In genomic region chr2:238848566-238848940, GRCh38 we compare ENCODE assay signal across 11 cellular contexts. TPM values are rescaled to one million over a fixed set of nuclear protein-coding genes. Genes with fewer than 3 reads are reported as not detected.
DNase-seq lines count a peak whose midpoint lies in the region; ATAC-seq, FAIRE-seq and TF ChIP-seq lines count a peak whose summit lies in the region.
"Had no signal": no experiment of that assay in that cellular context is flagged by ENCODE, and none has a peak within 500 bp of the region (broad histone marks: within the 10 kb centered on the region; RNA-seq: fewer than 3 reads in every experiment).

No MANE protein-coding gene starts in this region.

- H3K27me3 ChIP-seq in astrocyte (ENCODE audit: insufficient read depth, low read length): peaks cover 3% of the 10 kb centered on the region
- peaks cover 0 to 25% of the 10 kb centered on the region in 2 donors for H3K27me3 ChIP-seq in right atrium auricular region
- no peaks in the 10 kb centered on the region for H3K27me3 ChIP-seq in ovary

- H3K9me3 ChIP-seq in astrocyte (ENCODE audit: insufficient read depth, low read depth, low read length) (no peaks in the 10 kb centered on the region), right atrium auricular region (no peaks in the 10 kb centered on the region), ovary (no peaks in the 10 kb centered on the region)

- H3K4me1 Mint-ChIP-seq in astrocyte (ENCODE audit: low read depth, unreplicated experiment): no peaks in the 10 kb centered on the region

- no peaks in the 10 kb centered on the region for H3K36me3 Mint-ChIP-seq in astrocyte (ENCODE audit: low read depth, unreplicated experiment)

- DNase-seq in AG04449 (ENCODE audit: low read depth, low spot score) (no peak), astrocyte (ENCODE audit: low read depth) (no peak), right atrium auricular region (ENCODE audit: low spot score) (peak; percentile 57), ovary (peak in 4 of 5 donors; percentile 35 to 58 (median 47)), DMS 273 (lab: John Stamatoyannopoulos, UW; ENCODE audit: unreplicated experiment) (no peak), dedifferentiated amniotic fluid mesenchymal stem cell (ENCODE audit: extremely low spot score) (no peak), NCI-H446 treated with DMSO at 0.1 percent for 48 hours (lab: John Stamatoyannopoulos, UW) (no peak)
- DNase-seq: activated T-cell treated with anti-CD3 and anti-CD28 coated beads, Interleukin-2, amount 50 U/mL, for 4 hours; AML-193; T-helper 1 cell had no signal

- peak overlapping the region; percentile 97 for H3K4me2 ChIP-seq in astrocyte (ENCODE audit: low read length)

- no peak for TF ChIP-seq POLR2A in ovary (IDR thresholded peaks at IDR 0.05)

- WGBS in ovary, 3 donors: 0% methylated on average over 27 to 44 of the region's 44 CpGs

- peak overlapping the region; percentile 89 for H3K4me3 ChIP-seq in AG04449 (ENCODE audit: low read depth, low read length)
- H3K4me3 ChIP-seq in astrocyte (ENCODE audit: insufficient read depth, low read depth, low read length): peak overlapping the region; percentile 93
- H3K4me3 ChIP-seq in right atrium auricular region: peak overlapping the region; percentile 51 to 62
- H3K4me3 ChIP-seq in ovary: peak overlapping the region; percentile 63

- H3K4me1 ChIP-seq in astrocyte (ENCODE audit: insufficient read depth, low read length): peaks cover 14% of the 10 kb centered on the region
- peaks cover 0 to 28% of the 10 kb centered on the region in 2 donors for H3K4me1 ChIP-seq in right atrium auricular region
- peaks cover 7% of the 10 kb centered on the region for H3K4me1 ChIP-seq in ovary (ENCODE audit: insufficient read depth)

- H3K36me3 ChIP-seq in astrocyte (ENCODE audit: insufficient read depth, low read length) (peaks cover 7% of the 10 kb centered on the region), right atrium auricular region (no peaks in the 10 kb centered on the region), ovary (no peaks in the 10 kb centered on the region)

- peaks cover 26% of the 10 kb centered on the region for H4K20me1 ChIP-seq in astrocyte (ENCODE audit: insufficient read depth, low read length)

- POLR2A ChIA-PET in AG04449 (lab: Yijun Ruan, JAX): interaction anchor here (0.7 to 2.6 kb wide), 12 partner anchors 11 to 330 kb away, joined by 3 to 22 read pairs (median 4); no protein-coding TSS in a partner anchor

- H3K4me3 Mint-ChIP-seq in astrocyte (ENCODE audit: unreplicated experiment): peak overlapping the region; percentile 84
- H3K4me3 Mint-ChIP-seq: activated T-cell treated with anti-CD3 and anti-CD28 coated beads, Interleukin-2, amount 50 U/mL, for 4 hours had no signal

- H3K27me3 Mint-ChIP-seq in astrocyte (ENCODE audit: low read depth, unreplicated experiment): peaks cover 49% of the 10 kb centered on the region

- peak overlapping the region; percentile 96 for H2AFZ ChIP-seq in astrocyte (ENCODE audit: low read depth, low read length)

- no peak for ATAC-seq in GM19467 (IDR thresholded peaks at IDR 0.05; ENCODE audit: unreplicated experiment)

- intact Hi-C loops in ovary (cut with DNase I): loop anchor here in 1 of 4 donors (5.0 kb wide), 1 partner anchor 124 kb away; no protein-coding TSS in a partner anchor

- CTCF ChIA-PET in AG04449 (lab: Yijun Ruan, JAX): interaction anchor here (0.7 to 3.8 kb wide), 10 partner anchors 10 to 335 kb away, joined by 3 to 25 read pairs (median 4); no protein-coding TSS in a partner anchor

- H3K9me3 Mint-ChIP-seq in astrocyte (ENCODE audit: unreplicated experiment): peaks cover 2% of the 10 kb centered on the region
- H3K9me3 Mint-ChIP-seq: activated T-cell treated with anti-CD3 and anti-CD28 coated beads, Interleukin-2, amount 50 U/mL, for 4 hours had no signal

- FAIRE-seq in astrocyte (lab: Jason Lieb, UNC): no peak

- no peak for TF ChIP-seq CTCF in AG04449 (IDR thresholded peaks at IDR 0.05; ENCODE audit: insufficient read depth, low read length, missing control alignments)
- no peak for TF ChIP-seq CTCF in astrocyte (IDR thresholded peaks at IDR 0.05; ENCODE audit: insufficient read depth, low read depth, low read length)
- no peak for TF ChIP-seq CTCF in right atrium auricular region (IDR thresholded peaks at IDR 0.05)
- TF ChIP-seq CTCF in ovary (IDR thresholded peaks at IDR 0.05): no peak

- peak overlapping the region; percentile 83 for H3K9ac ChIP-seq in astrocyte (ENCODE audit: low read length)

- H3K27ac Mint-ChIP-seq in astrocyte (ENCODE audit: unreplicated experiment): no peak overlapping the region

- H3K27ac ChIP-seq in astrocyte (ENCODE audit: low read depth, low read length): peak overlapping the region; percentile 56
- peak overlapping the region; percentile 55 to 73 for H3K27ac ChIP-seq in right atrium auricular region
- H3K27ac ChIP-seq in ovary: peak overlapping the region; percentile 80 to 90

- H3K79me2 ChIP-seq in astrocyte (ENCODE audit: insufficient read depth, low read length): peaks cover 64% of the 10 kb centered on the region

- TF ChIP-seq EP300 in ovary (IDR thresholded peaks at IDR 0.05): no peak

RNA-seq across cellular contexts. Expression of gene TWIST2, which starts 0.7 kb away (rescaled TPM):
- total RNA-seq in astrocyte (2.5 and 3.2 TPM in 2 replicates), right atrium auricular region (10 to 100 TPM in 1 of 2 donors, 1 to 10 TPM in 1; 6.2 to 26.1 TPM), ovary (100 to 1,000 TPM in 1 of 7 donors, 10 to 100 TPM in 6; 17.8 to 104 (median 40.7) TPM)
- polyA plus RNA-seq in ovary: 10 to 100 TPM; 14.2 to 32.7 TPM
- total RNA-seq: activated T-cell treated with anti-CD3 and anti-CD28 coated beads, Interleukin-2, amount 50 U/mL, for 4 hours had no signal

Comparison
In these comparisons a context has a peak if more than half of its experiments do, and no peak if none do; other contexts are left out.
1. DNase-seq: peak in right atrium auricular region (single experiment) and ovary (4 of 5); none in AG04449 (single experiment), astrocyte (single experiment), DMS 273 (single experiment), dedifferentiated amniotic fluid mesenchymal stem cell (single experiment) and NCI-H446 treated with DMSO at 0.1 percent for 48 hours (single experiment).
2. Peak in every context shown above with its lines, with median percentiles within 50 percentile points of each other: H3K4me3 ChIP-seq and H3K27ac ChIP-seq.